In the genomic region with DNA sequence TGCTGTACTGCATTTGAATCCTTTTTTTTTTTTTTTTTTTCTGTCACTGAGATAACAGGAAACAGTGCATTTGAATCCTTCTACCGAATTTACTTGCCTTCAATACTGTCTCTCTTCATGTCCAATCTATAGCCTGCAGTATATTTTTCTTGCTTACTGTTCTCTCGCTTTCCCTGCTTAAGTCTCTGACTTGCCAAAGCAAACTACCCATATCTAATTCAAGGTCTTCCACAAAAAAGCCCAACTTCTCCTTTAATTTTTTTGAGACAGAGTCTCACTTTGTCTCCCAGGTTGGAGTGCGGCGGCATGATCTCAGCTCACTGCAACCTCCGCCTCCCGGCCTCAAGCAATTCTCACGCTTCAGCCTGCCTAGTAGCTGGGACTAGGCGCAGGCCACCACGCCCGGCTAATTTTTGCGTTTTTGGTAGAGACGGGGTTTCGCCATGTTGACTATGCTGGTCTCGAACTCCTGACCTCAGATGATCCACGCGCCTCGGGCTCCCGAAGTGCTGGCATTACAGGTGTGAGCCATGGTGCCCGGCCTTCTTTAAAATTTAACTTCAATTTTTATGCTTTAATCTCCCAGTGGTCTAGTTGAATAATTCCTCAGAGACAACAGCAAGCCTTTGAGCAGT, we compare ENCODE assay signal across 8 cellular contexts. TPM values are rescaled to one million over a fixed set of nuclear protein-coding genes. Genes with fewer than 3 reads are reported as not detected.
DNase-seq lines count a peak whose midpoint lies in the region; ATAC-seq, FAIRE-seq and TF ChIP-seq lines count a peak whose summit lies in the region.

No MANE protein-coding gene starts in this region.

- no peak for FAIRE-seq in keratinocyte (lab: Jason Lieb, UNC)

- peaks cover 78% of the 10 kb centered on the region for H3K79me2 ChIP-seq in keratinocyte (ENCODE audit: control insufficient read depth, insufficient read depth, low read length)

- no peaks in the 10 kb centered on the region for H3K9me3 Mint-ChIP-seq in activated T-cell treated with anti-CD3 and anti-CD28 coated beads, Interleukin-2, amount 50 U/mL, for 72 hours
- H3K9me3 Mint-ChIP-seq in activated T-helper 1 cell treated with anti-CD3 and anti-CD28 coated beads, Interleukin-12 subunit alpha, Interleukin-12 subunit beta, Interleukin-2, Interleukin-4 antibody, amounts not matched to agents 30 ng/mL and 10 ng/mL and 1 ng/mL, durations not matched to agents 14 hours and 24 hours and 36 hours: no peaks in the 10 kb centered on the region

- no peaks in the 10 kb centered on the region for H3K27me3 Mint-ChIP-seq in activated T-cell treated with anti-CD3 and anti-CD28 coated beads, Interleukin-2, amount 50 U/mL, for 72 hours (ENCODE audit: low read depth)
- H3K27me3 Mint-ChIP-seq in activated T-helper 1 cell treated with anti-CD3 and anti-CD28 coated beads, Interleukin-12 subunit alpha, Interleukin-12 subunit beta, Interleukin-2, Interleukin-4 antibody, amounts not matched to agents 30 ng/mL and 10 ng/mL and 1 ng/mL, durations not matched to agents 14 hours and 24 hours and 36 hours (ENCODE audit: insufficient read depth): no peaks in the 10 kb centered on the region

- H3K27ac Mint-ChIP-seq in activated T-cell treated with anti-CD3 and anti-CD28 coated beads, Interleukin-2, amount 50 U/mL, for 72 hours: peak overlapping the region; percentile 99
- H3K27ac Mint-ChIP-seq in activated T-helper 1 cell treated with anti-CD3 and anti-CD28 coated beads, Interleukin-12 subunit alpha, Interleukin-12 subunit beta, Interleukin-2, Interleukin-4 antibody, amounts not matched to agents 30 ng/mL and 10 ng/mL and 1 ng/mL, durations not matched to agents 14 hours and 24 hours and 36 hours: peak overlapping the region; percentile 96

- H3K4me1 ChIP-seq in keratinocyte (ENCODE audit: control insufficient read depth, extremely low read depth, insufficient read depth, low read length) (peaks cover 17% of the 10 kb centered on the region), thyroid gland (peaks cover 20 to 21% of the 10 kb centered on the region in 2 donors)

- H3K27ac ChIP-seq in keratinocyte (ENCODE audit: control insufficient read depth, insufficient read depth, low read length) (peak overlapping the region; percentile 84), thyroid gland (no peak overlapping the region)

- intact Hi-C loops in activated T-helper 1 cell treated with anti-CD3 and anti-CD28 coated beads, Interleukin-12 subunit alpha, Interleukin-12 subunit beta, Interleukin-2, Interleukin-4 antibody, amounts not matched to agents 30 ng/mL and 10 ng/mL and 1 ng/mL, durations not matched to agents 14 hours and 24 hours and 36 hours (cut with micrococcal nuclease): no loop called here
- intact Hi-C loops in thyroid gland (cut with DNase I): no loop called here

- dilution Hi-C loops in keratinocyte (cut with MboI; ENCODE audit: extremely low pct_ligation_motif_present, low sequenced_read_pairs): no loop called here

- no peaks in the 10 kb centered on the region for H3K9me1 ChIP-seq in keratinocyte (ENCODE audit: control insufficient read depth, extremely low read depth, insufficient read depth, low read length)

- no peaks in the 10 kb centered on the region for H3K9me3 ChIP-seq in keratinocyte (ENCODE audit: control insufficient read depth, low read depth, low read length)
- no peaks in the 10 kb centered on the region for H3K9me3 ChIP-seq in thyroid gland

- 65 to 68% methylated on average over 19 of the region's 19 CpGs for WGBS in thyroid gland, 2 donors

- no peaks in the 10 kb centered on the region for H3K27me3 ChIP-seq in keratinocyte (ENCODE audit: control insufficient read depth, extremely low read depth, insufficient read depth, low read length)
- H3K27me3 ChIP-seq in thyroid gland: no peaks in the 10 kb centered on the region

- no peak for DNase-seq in activated T-cell treated with anti-CD3 and anti-CD28 coated beads, Interleukin-2, amount 50 U/mL, for 72 hours
- no peak for DNase-seq in activated T-cell treated with anti-CD3 and anti-CD28 coated beads, Interleukin-2, amount 50 U/mL, for 48 hours
- DNase-seq in activated T-helper 1 cell treated with anti-CD3 and anti-CD28 coated beads, Interleukin-12 subunit alpha, Interleukin-12 subunit beta, Interleukin-2, Interleukin-4 antibody, amounts not matched to agents 30 ng/mL and 10 ng/mL and 1 ng/mL, durations not matched to agents 14 hours and 24 hours and 36 hours (ENCODE audit: low spot score): no peak
- DNase-seq in keratinocyte (ENCODE audit: low read depth, low spot score) (no peak), thyroid gland (no peak), NCI-H1930 (lab: John Stamatoyannopoulos, UW) (no peak), NCI-H2171 treated with DMSO at 0.1 percent for 48 hours (lab: John Stamatoyannopoulos, UW) (no peak)

- H3K36me3 ChIP-seq in keratinocyte (ENCODE audit: control insufficient read depth in 2 of 2, extremely low read depth in 1 of 2, insufficient read depth in 2 of 2, low read length in 2 of 2): peaks cover 18 to 27% of the 10 kb centered on the region in 2 experiments
- H3K36me3 ChIP-seq in thyroid gland: peaks cover 0 to 24% of the 10 kb centered on the region in 2 donors

- TF ChIP-seq CTCF in keratinocyte (optimal IDR thresholded peaks at IDR 0.05 in 1 of 3, IDR thresholded peaks at IDR 0.05 in 1 of 3, conservative IDR thresholded peaks at IDR 0.05 in 1 of 3; ENCODE audit: extremely low read depth in 1 of 3, insufficient read depth in 2 of 3, low read length in 3 of 3) (no peak), thyroid gland (IDR thresholded peaks at IDR 0.05) (no peak)

- H3K4me1 Mint-ChIP-seq in activated T-cell treated with anti-CD3 and anti-CD28 coated beads, Interleukin-2, amount 50 U/mL, for 72 hours (ENCODE audit: low read depth): peaks cover 61% of the 10 kb centered on the region
- peaks cover 58% of the 10 kb centered on the region for H3K4me1 Mint-ChIP-seq in activated T-helper 1 cell treated with anti-CD3 and anti-CD28 coated beads, Interleukin-12 subunit alpha, Interleukin-12 subunit beta, Interleukin-2, Interleukin-4 antibody, amounts not matched to agents 30 ng/mL and 10 ng/mL and 1 ng/mL, durations not matched to agents 14 hours and 24 hours and 36 hours (ENCODE audit: low read depth)

- peak overlapping the region; percentile 90 for H3K9ac ChIP-seq in keratinocyte (ENCODE audit: control insufficient read depth, extremely low read depth, insufficient read depth, low read length)

- H3K36me3 Mint-ChIP-seq in activated T-cell treated with anti-CD3 and anti-CD28 coated beads, Interleukin-2, amount 50 U/mL, for 72 hours (ENCODE audit: insufficient read depth in 2 of 2): peaks cover 6 to 18% of the 10 kb centered on the region in 2 donors
- peaks cover 61% of the 10 kb centered on the region for H3K36me3 Mint-ChIP-seq in activated T-helper 1 cell treated with anti-CD3 and anti-CD28 coated beads, Interleukin-12 subunit alpha, Interleukin-12 subunit beta, Interleukin-2, Interleukin-4 antibody, amounts not matched to agents 30 ng/mL and 10 ng/mL and 1 ng/mL, durations not matched to agents 14 hours and 24 hours and 36 hours (ENCODE audit: low read depth)

- peak overlapping the region; percentile 92 for H3K4me2 ChIP-seq in keratinocyte (ENCODE audit: control insufficient read depth, extremely low read depth, insufficient read depth, low read depth, low read length)

- peak overlapping the region; percentile 96 for H2AFZ ChIP-seq in keratinocyte (ENCODE audit: control insufficient read depth, low read length)

- TF ChIP-seq POLR2A in thyroid gland (IDR thresholded peaks at IDR 0.05): no peak

- H3K4me3 ChIP-seq in keratinocyte (ENCODE audit: control insufficient read depth in 2 of 3, extremely low read depth in 1 of 3, insufficient read depth in 2 of 3, low read depth in 1 of 3, low read length in 3 of 3) (peak overlapping the region; percentile 65 to 98 (median 93)), thyroid gland (replicated peaks in 1 of 3) (peak overlapping the region in 2 of 3 donors; percentile 31 to 87)

- H4K20me1 ChIP-seq in keratinocyte (ENCODE audit: control insufficient read depth, extremely low read depth, insufficient read depth, low read length): no peaks in the 10 kb centered on the region

- no peak for ATAC-seq in activated T-cell treated with anti-CD3 and anti-CD28 coated beads, Interleukin-2, amount 50 U/mL, for 72 hours (replicated peaks in 1 of 2)
- ATAC-seq in HG02970 (IDR thresholded peaks at IDR 0.05; ENCODE audit: low FRiP score, unreplicated experiment): no peak

- H3K4me3 Mint-ChIP-seq in activated T-cell treated with anti-CD3 and anti-CD28 coated beads, Interleukin-2, amount 50 U/mL, for 72 hours: peak overlapping the region; percentile 97 to 98
- H3K4me3 Mint-ChIP-seq in activated T-helper 1 cell treated with anti-CD3 and anti-CD28 coated beads, Interleukin-12 subunit alpha, Interleukin-12 subunit beta, Interleukin-2, Interleukin-4 antibody, amounts not matched to agents 30 ng/mL and 10 ng/mL and 1 ng/mL, durations not matched to agents 14 hours and 24 hours and 36 hours: peak overlapping the region; percentile 99

RNA-seq across cellular contexts. Expression of a gene that starts 0.9 kb away (rescaled TPM):
- 10 to 100 TPM; 41.2 to 54.0 TPM for total RNA-seq in activated T-cell treated with anti-CD3 and anti-CD28 coated beads, Interleukin-2, amount 50 U/mL, for 72 hours
- 98.4 and 99.0 TPM in 2 replicates for total RNA-seq in activated T-helper 1 cell treated with anti-CD3 and anti-CD28 coated beads, Interleukin-12 subunit alpha, Interleukin-12 subunit beta, Interleukin-2, Interleukin-4 antibody, amounts not matched to agents 30 ng/mL and 10 ng/mL and 1 ng/mL, durations not matched to agents 14 hours and 24 hours and 36 hours
- polyA plus RNA-seq in keratinocyte: 28.6 to 39.4 TPM (median 32.1 TPM) in 3 replicates
- 42.0 TPM for polyA plus RNA-seq in keratinocyte (2011; ENCODE audit: low read depth)
- polyA plus RNA-seq in keratinocyte (2011; cell fraction: cytosol; rRNA removed): 19.1 and 19.8 TPM in 2 replicates
- 124 TPM in 2 replicates for polyA plus RNA-seq in keratinocyte (2011; cell fraction: nucleus; rRNA removed)
- polyA plus RNA-seq in keratinocyte (2012; ENCODE audit: low replicate concordance): 31.7 and 40.9 TPM in 2 replicates
- polyA minus RNA-seq in keratinocyte: 69.3 to 117 TPM (median 75.1 TPM) in 3 replicates
- 28.4 TPM for polyA minus RNA-seq in keratinocyte (2011; cell fraction: cytosol; rRNA and poly(A)+ RNA removed)
- 86.0 and 140 TPM in 2 replicates for polyA minus RNA-seq in keratinocyte (2011; cell fraction: nucleus; rRNA and poly(A)+ RNA removed)
- 10 to 100 TPM; 15.6 to 20.9 (median 19.0) TPM for total RNA-seq in thyroid gland

RNA-seq across cellular contexts. Expression of a gene that starts 1.0 kb away (rescaled TPM):
- total RNA-seq in activated T-cell treated with anti-CD3 and anti-CD28 coated beads, Interleukin-2, amount 50 U/mL, for 72 hours: 100 to 1,000 TPM; 245 to 260 TPM
- 480 and 483 TPM in 2 replicates for total RNA-seq in activated T-helper 1 cell treated with anti-CD3 and anti-CD28 coated beads, Interleukin-12 subunit alpha, Interleukin-12 subunit beta, Interleukin-2, Interleukin-4 antibody, amounts not matched to agents 30 ng/mL and 10 ng/mL and 1 ng/mL, durations not matched to agents 14 hours and 24 hours and 36 hours
- polyA plus RNA-seq in keratinocyte: 364 to 745 TPM (median 575 TPM) in 3 replicates
- polyA plus RNA-seq in keratinocyte (2011; ENCODE audit: low read depth): 149 TPM
- polyA plus RNA-seq in keratinocyte (2011; cell fraction: cytosol; rRNA removed): 304 and 489 TPM in 2 replicates
- 81.7 and 224 TPM in 2 replicates for polyA plus RNA-seq in keratinocyte (2011; cell fraction: nucleus; rRNA removed)
- polyA plus RNA-seq in keratinocyte (2012; ENCODE audit: low replicate concordance): 520 and 739 TPM in 2 replicates
- polyA minus RNA-seq in keratinocyte: 14.4 to 70.4 TPM (median 48.0 TPM) in 3 replicates
- polyA minus RNA-seq in keratinocyte (2011; cell fraction: cytosol; rRNA and poly(A)+ RNA removed): 64.1 TPM
- 8.3 and 13.5 TPM in 2 replicates for polyA minus RNA-seq in keratinocyte (2011; cell fraction: nucleus; rRNA and poly(A)+ RNA removed)
- total RNA-seq in thyroid gland: 100 to 1,000 TPM; 127 to 604 (median 265) TPM

RNA-seq across cellular contexts. Expression of a gene that starts 29.5 kb away (rescaled TPM):
- total RNA-seq in activated T-cell treated with anti-CD3 and anti-CD28 coated beads, Interleukin-2, amount 50 U/mL, for 72 hours: 1 to 10 TPM; 8.6 to 9.5 TPM
- total RNA-seq in activated T-helper 1 cell treated with anti-CD3 and anti-CD28 coated beads, Interleukin-12 subunit alpha, Interleukin-12 subunit beta, Interleukin-2, Interleukin-4 antibody, amounts not matched to agents 30 ng/mL and 10 ng/mL and 1 ng/mL, durations not matched to agents 14 hours and 24 hours and 36 hours: 10.4 and 11.0 TPM in 2 replicates
- 2.4 to 4.4 TPM (median 2.8 TPM) in 3 replicates for polyA plus RNA-seq in keratinocyte
- polyA plus RNA-seq in keratinocyte (2011; ENCODE audit: low read depth): 2.2 TPM
- polyA plus RNA-seq in keratinocyte (2011; cell fraction: cytosol; rRNA removed): 1.7 and 2.7 TPM in 2 replicates
- 2.4 and 3.1 TPM in 2 replicates for polyA plus RNA-seq in keratinocyte (2011; cell fraction: nucleus; rRNA removed)
- 3.0 and 3.6 TPM in 2 replicates for polyA plus RNA-seq in keratinocyte (2012; ENCODE audit: low replicate concordance)
- 0.79 to 5.9 TPM (median 2.0 TPM) in 3 replicates for polyA minus RNA-seq in keratinocyte
- polyA minus RNA-seq in keratinocyte (2011; cell fraction: cytosol; rRNA and poly(A)+ RNA removed): 2.7 TPM
- polyA minus RNA-seq in keratinocyte (2011; cell fraction: nucleus; rRNA and poly(A)+ RNA removed): 2.2 TPM in 2 replicates
- total RNA-seq in thyroid gland: 1 to 10 TPM; 4.0 to 7.0 (median 6.2) TPM

RNA-seq across cellular contexts. Expression of a gene that starts 46.4 kb away (rescaled TPM):
- 10 to 100 TPM; 14.5 to 15.2 TPM for total RNA-seq in activated T-cell treated with anti-CD3 and anti-CD28 coated beads, Interleukin-2, amount 50 U/mL, for 72 hours
- total RNA-seq in activated T-helper 1 cell treated with anti-CD3 and anti-CD28 coated beads, Interleukin-12 subunit alpha, Interleukin-12 subunit beta, Interleukin-2, Interleukin-4 antibody, amounts not matched to agents 30 ng/mL and 10 ng/mL and 1 ng/mL, durations not matched to agents 14 hours and 24 hours and 36 hours: 19.3 and 21.0 TPM in 2 replicates
- polyA plus RNA-seq in keratinocyte: 4.6 to 11.1 TPM (median 7.5 TPM) in 3 replicates
- polyA plus RNA-seq in keratinocyte (2011; ENCODE audit: low read depth): 3.3 TPM
- polyA plus RNA-seq in keratinocyte (2011; cell fraction: cytosol; rRNA removed): 5.0 and 7.8 TPM in 2 replicates
- 3.8 and 5.2 TPM in 2 replicates for polyA plus RNA-seq in keratinocyte (2011; cell fraction: nucleus; rRNA removed)
- polyA plus RNA-seq in keratinocyte (2012; ENCODE audit: low replicate concordance): 4.4 and 8.3 TPM in 2 replicates
- polyA minus RNA-seq in keratinocyte: 1.7 to 5.9 TPM (median 1.9 TPM) in 3 replicates
- 4.6 TPM for polyA minus RNA-seq in keratinocyte (2011; cell fraction: cytosol; rRNA and poly(A)+ RNA removed)
- 1.8 and 3.9 TPM in 2 replicates for polyA minus RNA-seq in keratinocyte (2011; cell fraction: nucleus; rRNA and poly(A)+ RNA removed)
- 10 to 100 TPM in 1 of 4 donors, 1 to 10 TPM in 3; 5.8 to 10.8 (median 9.6) TPM for total RNA-seq in thyroid gland

RNA-seq across cellular contexts. Expression of a gene that starts 54.9 kb away (rescaled TPM):
- total RNA-seq in activated T-cell treated with anti-CD3 and anti-CD28 coated beads, Interleukin-2, amount 50 U/mL, for 72 hours: 10 to 100 TPM; 11.6 to 18.8 TPM
- total RNA-seq in activated T-helper 1 cell treated with anti-CD3 and anti-CD28 coated beads, Interleukin-12 subunit alpha, Interleukin-12 subunit beta, Interleukin-2, Interleukin-4 antibody, amounts not matched to agents 30 ng/mL and 10 ng/mL and 1 ng/mL, durations not matched to agents 14 hours and 24 hours and 36 hours: 18.6 and 19.1 TPM in 2 replicates
- 0.92 to 1.2 TPM (median 1.1 TPM) in 3 replicates for polyA plus RNA-seq in keratinocyte
- polyA plus RNA-seq in keratinocyte (2011; ENCODE audit: low read depth): not detected
- 0.60 and 1.1 TPM in 2 replicates for polyA plus RNA-seq in keratinocyte (2011; cell fraction: cytosol; rRNA removed)
- 1.1 TPM in 2 replicates for polyA plus RNA-seq in keratinocyte (2011; cell fraction: nucleus; rRNA removed)
- polyA plus RNA-seq in keratinocyte (2012; ENCODE audit: low replicate concordance): 1.5 and 2.9 TPM in 2 replicates
- polyA minus RNA-seq in keratinocyte: 0.96 to 2.5 TPM (median 1.4 TPM) in 3 replicates
- polyA minus RNA-seq in keratinocyte (2011; cell fraction: cytosol; rRNA and poly(A)+ RNA removed): 4.2 TPM
- polyA minus RNA-seq in keratinocyte (2011; cell fraction: nucleus; rRNA and poly(A)+ RNA removed): 0.54 and 0.74 TPM in 2 replicates
- 10 to 100 TPM; 16.0 to 47.3 (median 32.8) TPM for total RNA-seq in thyroid gland
